Comparison of ENCODE assay signal across 22 cellular contexts in genomic region chr1:235054961-235055360, GRCh38.
"Had no signal": no experiment of that assay in that cellular context is flagged by ENCODE, and none has a peak within 500 bp of the region (broad histone marks: within the 10 kb centered on the region; RNA-seq: fewer than 3 reads in every experiment).

No MANE protein-coding gene starts in this region.

- DNase-seq: activated B cell treated with CpG ODN at 0.5 μM for 24 hours; activated CD4-positive, alpha-beta memory T cell treated with anti-CD3 and anti-CD28 coated beads for 36 hours; activated CD4-positive, alpha-beta T cell treated with anti-CD3 and anti-CD28 coated beads for 4 hours; activated naive CD4-positive, alpha-beta T cell treated with anti-CD3 and anti-CD28 coated beads for 36 hours; body of pancreas; caudate nucleus; dorsolateral prefrontal cortex; erythroblast; hypothalamus; left ventricle myocardium inferior; naive thymus-derived CD8-positive, alpha-beta T cell; nucleus accumbens; T-helper 1 cell; T-helper 9 cell had no signal

- H3K9me3 Mint-ChIP-seq: activated B cell treated with CpG ODN at 0.5 μM for 24 hours; activated CD4-positive, alpha-beta memory T cell treated with anti-CD3 and anti-CD28 coated beads for 36 hours; activated naive CD4-positive, alpha-beta T cell treated with anti-CD3 and anti-CD28 coated beads for 36 hours; memory B cell; naive thymus-derived CD8-positive, alpha-beta T cell; stimulated activated naive CD8-positive, alpha-beta T cell treated with anti-CD3 and anti-CD28 coated beads, Interleukin-15, Interleukin-2, amounts not matched to agents 100 ng/mL and 50 ng/mL, for 24 hours had no signal

- H3K36me3 ChIP-seq: left ventricle myocardium inferior, right atrium auricular region, tibial nerve, vagina had no signal

- H3K27ac ChIP-seq: body of pancreas, dorsolateral prefrontal cortex, left ventricle myocardium inferior, right atrium auricular region, skin epidermis, tibial nerve, vagina had no signal

- H3K27me3 Mint-ChIP-seq: activated B cell treated with CpG ODN at 0.5 μM for 24 hours; activated CD4-positive, alpha-beta memory T cell treated with anti-CD3 and anti-CD28 coated beads for 36 hours; activated T-helper 17 cell treated with anti-CD3 and anti-CD28 coated beads, Interleukin-2, amount 50 U/mL, for 72 hours; memory B cell; naive thymus-derived CD8-positive, alpha-beta T cell; progenitor cell of endocrine pancreas; stimulated activated naive CD8-positive, alpha-beta T cell treated with anti-CD3 and anti-CD28 coated beads, Interleukin-15, Interleukin-2, amounts not matched to agents 100 ng/mL and 50 ng/mL, for 24 hours had no signal

- H3K36me3 Mint-ChIP-seq: activated CD4-positive, alpha-beta memory T cell treated with anti-CD3 and anti-CD28 coated beads for 36 hours; memory B cell; naive thymus-derived CD8-positive, alpha-beta T cell had no signal

- H3K4me3 Mint-ChIP-seq: activated B cell treated with CpG ODN at 0.5 μM for 24 hours; activated CD4-positive, alpha-beta memory T cell treated with anti-CD3 and anti-CD28 coated beads for 36 hours; activated naive CD4-positive, alpha-beta T cell treated with anti-CD3 and anti-CD28 coated beads for 36 hours; activated T-helper 17 cell treated with anti-CD3 and anti-CD28 coated beads, Interleukin-2, amount 50 U/mL, for 72 hours; memory B cell; naive thymus-derived CD8-positive, alpha-beta T cell; stimulated activated naive CD8-positive, alpha-beta T cell treated with anti-CD3 and anti-CD28 coated beads, Interleukin-15, Interleukin-2, amounts not matched to agents 100 ng/mL and 50 ng/mL, for 24 hours had no signal

- H3K27ac Mint-ChIP-seq: activated B cell treated with CpG ODN at 0.5 μM for 24 hours; activated CD4-positive, alpha-beta memory T cell treated with anti-CD3 and anti-CD28 coated beads for 36 hours; activated naive CD4-positive, alpha-beta T cell treated with anti-CD3 and anti-CD28 coated beads for 36 hours; memory B cell; progenitor cell of endocrine pancreas had no signal

- H3K4me3 ChIP-seq: body of pancreas, dorsolateral prefrontal cortex, left ventricle myocardium inferior, right atrium auricular region, skin epidermis, tibial nerve, vagina had no signal

- ATAC-seq: activated T-helper 17 cell treated with anti-CD3 and anti-CD28 coated beads, Interleukin-2, amount 50 U/mL, for 72 hours; body of pancreas; naive thymus-derived CD8-positive, alpha-beta T cell had no signal

- H3K9me3 ChIP-seq: body of pancreas, left ventricle myocardium inferior, right atrium auricular region, tibial nerve, vagina had no signal

- H3K27me3 ChIP-seq: body of pancreas, dorsolateral prefrontal cortex, right atrium auricular region, tibial nerve, vagina had no signal
